8 cellular contexts compared by ENCODE assay signal in genomic region chr1:10507111-10507879, GRCh38. TPM values are rescaled to one million over a fixed set of nuclear protein-coding genes. Genes with fewer than 3 reads are reported as not detected.
A peak's percentile ranks its signal among the peaks of the same experiment; 100 is the strongest.
DNase-seq lines count a peak whose midpoint lies in the region; ATAC-seq, FAIRE-seq and TF ChIP-seq lines count a peak whose summit lies in the region.

No MANE protein-coding gene starts in this region.

- intact Hi-C loops in GM12878 (cut with micrococcal nuclease; ENCODE audit: unreplicated experiment), result loop anchor here (2.0 to 10.0 kb wide), 3 partner anchors 98 to 434 kb away; no protein-coding TSS in a partner anchor

- CTCF ChIA-PET in GM12878 (lab: Yijun Ruan, JAX), result interaction anchor here (0.6 to 6.4 kb wide), 38 partner anchors 9 to 556 kb away, joined by 3 to 117 read pairs (median 4); no protein-coding TSS in a partner anchor

- 55% methylated on average over 17 of the region's 17 CpGs for WGBS in GM12878 (ENCODE audit: insufficient coverage, insufficient replicate concordance, low lambda C conversion rate, missing lambda C conversion rate)

- no peaks in the 10 kb centered on the region for H3K27me3 ChIP-seq in GM12878 (replicated peaks in 1 of 2; ENCODE audit: control insufficient read depth in 2 of 2, insufficient read depth in 2 of 2, low read length in 1 of 2)

- no peak overlapping the region for H3K9ac ChIP-seq in GM12878 (ENCODE audit: control insufficient read depth, insufficient read depth, low read length)

- POLR2A ChIA-PET in GM12878 (lab: Charles Lee), result interaction anchor here (0.9 to 1.6 kb wide), 2 partner anchors 10 to 12 kb away, joined by 4 read pairs; no protein-coding TSS in a partner anchor

- no peaks in the 10 kb centered on the region for H3K9me3 ChIP-seq in T-helper 17 cell (ENCODE audit: control insufficient read depth, low read length, poor library complexity, severe bottlenecking)
- no peaks in the 10 kb centered on the region for H3K9me3 ChIP-seq in GM12878 (replicated peaks; ENCODE audit: control insufficient read depth, insufficient read depth, low read length)

- H4K20me1 ChIP-seq in GM12878 (ENCODE audit: control insufficient read depth, insufficient read depth), result no peaks in the 10 kb centered on the region

- in situ Hi-C loops in GM12878 (cut with MboI), result loop anchor here (5.0 kb wide), 2 partner anchors 365 to 435 kb away; no protein-coding TSS in a partner anchor

- peaks cover 33% of the 10 kb centered on the region for H3K4me1 Mint-ChIP-seq in T-helper 17 cell

- peaks cover 1 to 3% of the 10 kb centered on the region in 2 experiments; a peak in 1 of 4 replicates for H3K36me3 ChIP-seq in GM12878 (ENCODE audit: control insufficient read depth in 2 of 2, insufficient read depth in 2 of 2, low read length in 1 of 2)

- ATAC-seq in GM19351 (IDR thresholded peaks at IDR 0.05; ENCODE audit: unreplicated experiment) (peak; percentile 44), T-helper 17 cell (peak; percentile 68), GM12878 (peak; percentile 74)

- H3K4me1 ChIP-seq in GM12878 (ENCODE audit: control insufficient read depth, insufficient read depth, low read length), result peaks cover 27% of the 10 kb centered on the region

- no peaks in the 10 kb centered on the region for H3K27me3 Mint-ChIP-seq in T-helper 17 cell

- no TSS peak for BruUV-seq in GM12878 (replicated peaks; lab: Mats Ljungman, UMichigan)

- H3K4me3 ChIP-seq in GM12878, result no peak overlapping the region

- peak overlapping the region; percentile 38 for H3K27ac ChIP-seq in GM12878 (ENCODE audit: control insufficient read depth, insufficient read depth)

- RAD21 ChIA-PET in GM12878 (lab: Charles Lee; ENCODE audit: unreplicated experiment), result interaction anchor here (1.0 to 2.6 kb wide), 18 partner anchors 8 to 456 kb away, joined by 3 to 23 read pairs (median 4); no protein-coding TSS in a partner anchor

- TF ChIP-seq POLR2A in GM12878 (IDR thresholded peaks at IDR 0.05; ENCODE audit: low read depth, low read length), result no peak

- no peak for FAIRE-seq in GM12878 (lab: Jason Lieb, UNC)

- no peak overlapping the region for H3K4me3 Mint-ChIP-seq in T-helper 17 cell

- no peaks in the 10 kb centered on the region for H3K36me3 Mint-ChIP-seq in T-helper 17 cell (ENCODE audit: low read depth)

- H3K79me2 ChIP-seq in GM12878 (ENCODE audit: control insufficient read depth, insufficient read depth, low read length), result peaks cover 33% of the 10 kb centered on the region

- no peak for TF ChIP-seq EP300 in GM12878 (IDR thresholded peaks at IDR 0.05; ENCODE audit: borderline replicate concordance in 1 of 2, control insufficient read depth in 1 of 2, low read depth in 2 of 2, low read length in 2 of 2)

- H3K27ac Mint-ChIP-seq in T-helper 17 cell, result peak overlapping the region; percentile 59

- no peak overlapping the region for H2AFZ ChIP-seq in GM12878 (ENCODE audit: control insufficient read depth, low read depth, low read length)

- SMC1A ChIA-PET in GM12878 (lab: Charles Lee; ENCODE audit: uncharacterized antibody, unreplicated experiment), result interaction anchor here (0.6 to 5.3 kb wide), 17 partner anchors 10 to 404 kb away, joined by 3 to 71 read pairs (median 4); no protein-coding TSS in a partner anchor

- TF ChIP-seq RAD21 in GM12878 (IDR thresholded peaks at IDR 0.05; ENCODE audit: insufficient read depth, low read depth, low read length), result peak; percentile 87

- peak; percentile 90 for DNase-seq in AG20443 (ENCODE audit: low spot score)
- DNase-seq in NCI-H2029 (lab: John Stamatoyannopoulos, UW), result peak; percentile 35
- peak; percentile 24 to 36 (median 30) for DNase-seq in T-helper 17 cell
- DNase-seq in GM12878 (ENCODE audit: low read depth, low spot score), result no peak
- peak; percentile 76 for DNase-seq in iPS-NIHi7 (ENCODE audit: extremely low spot score)
- DNase-seq in stimulated activated CD4-positive, alpha-beta T cell treated with anti-CD3 and anti-CD28 coated beads, Interleukin-12 subunit alpha, Interleukin-12 subunit beta, amount 100 ng/mL, for 4 hours, result peak; percentile 34
- DNase-seq in GOT3 (lab: John Stamatoyannopoulos, UW), result no peak

- peak; percentile 84 to 95 (median 88) for TF ChIP-seq CTCF in GM12878 (IDR thresholded peaks at IDR 0.05 in 2 of 3, conservative IDR thresholded peaks at IDR 0.05 in 1 of 3; ENCODE audit: control insufficient read depth in 2 of 3, extremely low read depth in 1 of 3, insufficient read depth in 1 of 3, low read depth in 3 of 3, low read length in 3 of 3)

- H3K4me2 ChIP-seq in GM12878 (ENCODE audit: control insufficient read depth, insufficient read depth), result no peak overlapping the region

TF ChIP-seq in GM12878, 131 proteins besides CTCF, POLR2A, EP300 and RAD21 (continues in another document):
- TF ChIP-seq BHLHE40 (IDR thresholded peaks at IDR 0.05; ENCODE audit: borderline replicate concordance in 1 of 2, low read depth in 2 of 2, low read length in 1 of 2) (no peak), STAT1 (conservative IDR thresholded peaks at IDR 0.05) (0 out of 2 replicates have a peak, but pooled peaks have one; percentile 21), TCF3 (IDR thresholded peaks at IDR 0.05; ENCODE audit: borderline replicate concordance, insufficient read depth, low read depth, low read length) (0 out of 2 replicates have a peak, but pooled peaks have one; percentile 20), MAX (IDR thresholded peaks at IDR 0.05; ENCODE audit: low read depth, low read length) (no peak), ZNF384 (IDR thresholded peaks at IDR 0.05; ENCODE audit: borderline replicate concordance, low read depth, low read length) (no peak), SMC3 (IDR thresholded peaks at IDR 0.05; ENCODE audit: borderline replicate concordance, low read length) (peak; percentile 81), ATF7 (IDR thresholded peaks at IDR 0.05; ENCODE audit: low read depth) (no peak), SMARCA5 (IDR thresholded peaks at IDR 0.05) (no peak)

RNA-seq across cellular contexts. Expression of gene PEX14, which starts 32.5 kb away (rescaled TPM):
- 10 to 100 TPM; 16.0 TPM for total RNA-seq in T-helper 17 cell
- total RNA-seq in GM12878 (2013; cell fraction: nucleolus; rRNA removed), result 20.9 and 23.3 TPM in 2 replicates
- total RNA-seq in GM12878 (2014; rRNA removed), result 14.1 and 14.6 TPM in 2 replicates
- 7.6 and 11.3 TPM in 2 replicates for total RNA-seq in GM12878 (2014; rRNA removed; fragmentation: Illumina TruSeq; extraction: Trizol)
- 21.5 and 21.9 TPM in 2 replicates for total RNA-seq in GM12878 (2021)
- 5.1 TPM for polyA plus RNA-seq in GM12878 (2011; ENCODE audit: low read depth)
- 4.0 and 6.0 TPM in 2 replicates for polyA plus RNA-seq in GM12878 (2011; rRNA removed)
- polyA plus RNA-seq in GM12878 (2011; cell fraction: cytosol; rRNA removed), result 8.3 and 10.1 TPM in 2 replicates
- polyA plus RNA-seq in GM12878 (2011; cell fraction: nucleus; rRNA removed), result 19.6 and 30.4 TPM in 2 replicates
- 15.9 and 16.2 TPM in 2 replicates for polyA plus RNA-seq in GM12878 (2012)
- polyA plus RNA-seq in GM12878 (2014; fragmentation: Illumina TruSeq; extraction: Trizol), result 3.3 and 10.7 TPM in 2 replicates
- polyA plus RNA-seq in GM12878 (2014; fragmentation: Nextera tagmentation; extraction: Ambion mirVana), result 1 to 10 TPM; 1.4 to 1.5 TPM
- 12.8 and 15.6 TPM in 2 replicates for polyA plus RNA-seq in GM12878 (2014; rRNA removed)
- polyA plus RNA-seq in GM12878 (2016; fragmentation: Nextera tagmentation; extraction: Ambion mirVana), result 10 to 100 TPM; 20.6 to 23.2 TPM
- polyA minus RNA-seq in GM12878 (2011; rRNA and poly(A)+ RNA removed), result 3.2 and 8.4 TPM in 2 replicates
- polyA minus RNA-seq in GM12878 (2011; cell fraction: cytosol; rRNA and poly(A)+ RNA removed), result 5.2 and 7.4 TPM in 2 replicates
- polyA minus RNA-seq in GM12878 (2011; cell fraction: nucleus; rRNA and poly(A)+ RNA removed), result 8.6 and 14.5 TPM in 2 replicates

RNA-seq across cellular contexts. Expression of gene DFFA, which starts 35.0 kb away (rescaled TPM):
- 10 to 100 TPM; 14.6 to 15.1 TPM for total RNA-seq in T-helper 17 cell
- 39.4 and 39.5 TPM in 2 replicates for total RNA-seq in GM12878 (2013; cell fraction: nucleolus; rRNA removed)
- 41.2 and 43.3 TPM in 2 replicates for total RNA-seq in GM12878 (2014; rRNA removed)
- 43.0 and 49.2 TPM in 2 replicates for total RNA-seq in GM12878 (2014; rRNA removed; fragmentation: Illumina TruSeq; extraction: Trizol)
- 56.0 and 56.4 TPM in 2 replicates for total RNA-seq in GM12878 (2021)
- polyA plus RNA-seq in GM12878 (2011; ENCODE audit: low read depth), result 14.8 TPM
- polyA plus RNA-seq in GM12878 (2011; rRNA removed), result 32.8 and 38.1 TPM in 2 replicates
- polyA plus RNA-seq in GM12878 (2011; cell fraction: cytosol; rRNA removed), result 33.6 and 35.5 TPM in 2 replicates
- polyA plus RNA-seq in GM12878 (2011; cell fraction: nucleus; rRNA removed), result 13.9 and 15.4 TPM in 2 replicates
- polyA plus RNA-seq in GM12878 (2012), result 21.9 and 23.7 TPM in 2 replicates
- 31.7 and 37.4 TPM in 2 replicates for polyA plus RNA-seq in GM12878 (2014; fragmentation: Illumina TruSeq; extraction: Trizol)
- polyA plus RNA-seq in GM12878 (2014; fragmentation: Nextera tagmentation; extraction: Ambion mirVana), result 10 to 100 TPM; 55.6 to 57.3 TPM
- polyA plus RNA-seq in GM12878 (2014; rRNA removed), result 36.1 and 41.1 TPM in 2 replicates
- polyA plus RNA-seq in GM12878 (2016; fragmentation: Nextera tagmentation; extraction: Ambion mirVana), result 10 to 100 TPM; 78.8 to 83.8 TPM
- 53.0 and 57.9 TPM in 2 replicates for polyA minus RNA-seq in GM12878 (2011; rRNA and poly(A)+ RNA removed)
- polyA minus RNA-seq in GM12878 (2011; cell fraction: cytosol; rRNA and poly(A)+ RNA removed), result 11.3 and 12.0 TPM in 2 replicates
- 5.2 and 7.7 TPM in 2 replicates for polyA minus RNA-seq in GM12878 (2011; cell fraction: nucleus; rRNA and poly(A)+ RNA removed)

RNA-seq across cellular contexts. Expression of gene CORT, which starts 57.5 kb away (rescaled TPM):
- total RNA-seq in T-helper 17 cell (under 1 TPM; 0.42 to 0.52 TPM), GM12878 (2014; rRNA removed) (0.23 and 0.27 TPM in 2 replicates), GM12878 (2014; rRNA removed; fragmentation: Illumina TruSeq; extraction: Trizol) (0.18 TPM in 1 of 2 replicates, not detected in the other), GM12878 (2021) (0.49 TPM in 1 of 2 replicates, not detected in the other)
- 0.63 and 0.91 TPM in 2 replicates for total RNA-seq in GM12878 (2013; cell fraction: nucleolus; rRNA removed)
- 0.33 TPM for polyA plus RNA-seq in GM12878 (2011; ENCODE audit: low read depth)
- polyA plus RNA-seq in GM12878 (2011; rRNA removed) (0.10 and 0.12 TPM in 2 replicates), GM12878 (2014; fragmentation: Illumina TruSeq; extraction: Trizol) (0.09 and 0.57 TPM in 2 replicates), GM12878 (2014; fragmentation: Nextera tagmentation; extraction: Ambion mirVana) (under 1 TPM in 1 of 2 experiments, not detected in 1; 0.09 TPM), GM12878 (2014; rRNA removed) (0.32 TPM in 1 of 2 replicates, not detected in the other), GM12878 (2016; fragmentation: Nextera tagmentation; extraction: Ambion mirVana) (under 1 TPM; 0.33 to 0.38 TPM)
- polyA plus RNA-seq in GM12878 (2011; cell fraction: cytosol; rRNA removed), result 0.18 TPM in 1 of 2 replicates, not detected in the other
- polyA plus RNA-seq in GM12878 (2011; cell fraction: nucleus; rRNA removed), result 0.34 TPM in 1 of 2 replicates, not detected in the other
- polyA plus RNA-seq in GM12878 (2012), result 0.18 and 0.27 TPM in 2 replicates
- polyA minus RNA-seq in GM12878 (2011; rRNA and poly(A)+ RNA removed), result 0.21 TPM in 1 of 2 replicates, not detected in the other
- polyA minus RNA-seq in GM12878 (2011; cell fraction: cytosol; rRNA and poly(A)+ RNA removed), result not detected in 2 replicates
- polyA minus RNA-seq in GM12878 (2011; cell fraction: nucleus; rRNA and poly(A)+ RNA removed), result not detected in 2 replicates

Comparison
In these comparisons a context has a peak if more than half of its experiments do, and no peak if none do; other contexts are left out.
1. DNase-seq: peak in AG20443 (single experiment), NCI-H2029 (single experiment), T-helper 17 cell (3 of 3), iPS-NIHi7 (single experiment) and stimulated activated CD4-positive, alpha-beta T cell treated with anti-CD3 and anti-CD28 coated beads, Interleukin-12 subunit alpha, Interleukin-12 subunit beta, amount 100 ng/mL, for 4 hours (single experiment); none in GM12878 (single experiment) and GOT3 (single experiment).
2. Peak in every context shown above with its lines, with median percentiles within 50 percentile points of each other: ATAC-seq.